In the genomic region with DNA sequence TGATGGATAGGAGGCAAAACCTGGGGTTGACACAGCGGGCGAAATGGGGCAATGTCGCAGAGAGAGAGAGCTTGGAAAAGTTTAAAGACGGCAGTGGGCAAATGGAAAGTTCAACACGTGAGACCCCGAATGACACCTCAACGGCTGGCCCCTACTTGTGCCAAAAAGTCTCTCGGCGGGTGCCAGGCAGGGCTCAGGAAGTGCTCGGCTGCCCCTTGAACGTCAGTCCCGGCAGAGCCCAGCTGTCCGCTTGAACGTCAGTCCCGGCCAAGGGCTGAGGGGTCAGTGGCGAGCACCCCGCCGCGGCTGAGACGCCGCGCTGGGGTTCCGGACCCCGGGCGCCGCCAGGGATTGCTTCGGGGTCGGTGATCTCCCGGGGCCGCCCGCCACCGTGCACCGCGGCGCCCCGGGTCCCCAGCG, we compare ENCODE assay signal across 8 cellular contexts. TPM values are rescaled to one million over a fixed set of nuclear protein-coding genes. Genes with fewer than 3 reads are reported as not detected.
A peak's percentile ranks its signal among the peaks of the same experiment; 100 is the strongest.
DNase-seq lines count a peak whose midpoint lies in the region; ATAC-seq and TF ChIP-seq lines count a peak whose summit lies in the region.

No MANE protein-coding gene starts in this region.

- no peak overlapping the region; the same call in 1 of the 2 replicates for H2BK20ac ChIP-seq in IMR-90 (ENCODE audit: low read depth, low read length)

- H3K27me3 Mint-ChIP-seq in activated naive CD8-positive, alpha-beta T cell treated with anti-CD3 and anti-CD28 coated beads, Interleukin-2, amount 50 U/mL, for 24 hours, result no peaks in the 10 kb centered on the region

- WGBS in IMR-90 (ENCODE audit: extremely low coverage in 2 of 2, insufficient read length in 1 of 2), 2 experiments, result 1% methylated on average over 33 of the region's 37 CpGs; no CpG with 5 or more reads in 1 of the 2 experiments

- CTCF ChIA-PET in IMR-90 (lab: Yijun Ruan, JAX), result interaction anchor here (0.7 kb wide), 1 partner anchor 1315 kb away, joined by 3 read pairs; no protein-coding TSS in a partner anchor

- POLR2A ChIA-PET in IMR-90 (lab: Charles Lee; ENCODE audit: unreplicated experiment), result no interaction called here

- H2BK5ac ChIP-seq in IMR-90 (ENCODE audit: low read depth, low read length, poor library complexity, severe bottlenecking), result peak overlapping the region; percentile 73

- peak overlapping the region; percentile 53 for H3K14ac ChIP-seq in IMR-90 (replicated peaks; ENCODE audit: low read depth, low read length)

- H3K27me3 ChIP-seq in IMR-90 (ENCODE audit: control insufficient read depth, insufficient read depth, low read length), result no peaks in the 10 kb centered on the region

- intact Hi-C loops in IMR-90 (cut with micrococcal nuclease), result no loop called here
- intact Hi-C loops in left cardiac atrium (cut with DNase I), result no loop called here
- intact Hi-C loops in posterior cingulate gyrus (cut with DNase I), result loop anchor here (5.0 kb wide), 1 partner anchor 69 kb away; the partner anchor contains the start of genes ARL6IP5 and UBA3

- H3K4me3 Mint-ChIP-seq in activated naive CD8-positive, alpha-beta T cell treated with anti-CD3 and anti-CD28 coated beads, Interleukin-2, amount 50 U/mL, for 24 hours, result peak overlapping the region; percentile 81

- H2AK5ac ChIP-seq in IMR-90 (ENCODE audit: low read depth, low read length), result peak overlapping the region; percentile 73

- H3K36me3 ChIP-seq in IMR-90 (ENCODE audit: control insufficient read depth, insufficient read depth, low read length), result peaks cover 10% of the 10 kb centered on the region

- no peak overlapping the region; the same call in 1 of the 3 replicates for H2BK15ac ChIP-seq in IMR-90 (ENCODE audit: low read depth, low read length)

- H3K79me1 ChIP-seq in IMR-90 (ENCODE audit: low read depth in 1 of 2, low read length in 2 of 2), result peaks cover 9 to 50% of the 10 kb centered on the region in 2 experiments

- H3K56ac ChIP-seq in IMR-90 (ENCODE audit: extremely low read depth, insufficient read depth, low read length), result peak overlapping the region; percentile 81

- peaks cover 10% of the 10 kb centered on the region for H3K4me1 ChIP-seq in IMR-90 (ENCODE audit: control insufficient read depth, insufficient read depth, low read length)

- peak overlapping the region; percentile 66 for H3K4me3 ChIP-seq in IMR-90 (ENCODE audit: insufficient read depth, low read depth, low read length)

- H3K9me3 Mint-ChIP-seq in activated naive CD8-positive, alpha-beta T cell treated with anti-CD3 and anti-CD28 coated beads, Interleukin-2, amount 50 U/mL, for 24 hours, result no peaks in the 10 kb centered on the region

- ATAC-seq in GM21447 (IDR thresholded peaks at IDR 0.05; ENCODE audit: unreplicated experiment), result peak; percentile 37
- peak; percentile 37; the same call in 1 of the 2 replicates for ATAC-seq in IMR-90 (ENCODE audit: low read depth)
- ATAC-seq in activated naive CD8-positive, alpha-beta T cell treated with anti-CD3 and anti-CD28 coated beads, Interleukin-2, amount 50 U/mL, for 24 hours, result peak; percentile 24
- ATAC-seq in left cardiac atrium, result peak; percentile 57 to 74

- peak overlapping the region; percentile 83 for H2AK9ac ChIP-seq in IMR-90 (replicated peaks; ENCODE audit: low read depth, low read length, poor library complexity)

- H3K4me2 ChIP-seq in IMR-90 (ENCODE audit: low read depth, low read length), result peak overlapping the region; percentile 72

- peak overlapping the region; percentile 69 for H3K18ac ChIP-seq in IMR-90 (ENCODE audit: low read depth, low read length)

- H4K5ac ChIP-seq in IMR-90 (ENCODE audit: low read depth, low read length), result peak overlapping the region; percentile 19

- H4K8ac ChIP-seq in IMR-90 (ENCODE audit: low read depth in 2 of 2, low read length in 2 of 2), result peak overlapping the region; percentile 52 to 80

- in situ Hi-C loops in IMR-90 (cut with MboI; ENCODE audit: low sequenced_read_pairs), result no loop called here

- no peak for TF ChIP-seq RAD21 in IMR-90 (IDR thresholded peaks at IDR 0.05; ENCODE audit: low read length)

- TF ChIP-seq CTCF in GM10266 (IDR thresholded peaks at IDR 0.05; ENCODE audit: control insufficient read depth, insufficient read depth, low read depth, missing control alignments), result no peak
- no peak; the same call in 1 of the 2 replicates for TF ChIP-seq CTCF in IMR-90 (conservative IDR thresholded peaks at IDR 0.05; ENCODE audit: low read depth, low read length)

- BruUV-seq in IMR-90 (replicated peaks; lab: Mats Ljungman, UMichigan), result no TSS peak

- peak overlapping the region; percentile 84 for H3K23ac ChIP-seq in IMR-90 (ENCODE audit: low read depth, low read length)

- H3K36me3 Mint-ChIP-seq in activated naive CD8-positive, alpha-beta T cell treated with anti-CD3 and anti-CD28 coated beads, Interleukin-2, amount 50 U/mL, for 24 hours (ENCODE audit: low read depth), result peaks cover 9% of the 10 kb centered on the region

- dilution Hi-C loops in IMR-90 (cut with HindIII; ENCODE audit: low sequenced_read_pairs, unreplicated experiment), result no loop called here

- H3K9me3 ChIP-seq in IMR-90 (ENCODE audit: control insufficient read depth, insufficient read depth, low read length), result no peaks in the 10 kb centered on the region

- peak overlapping the region; percentile 66 for H3K9ac ChIP-seq in IMR-90 (ENCODE audit: low read depth, low read length)

- peaks cover 25% of the 10 kb centered on the region for H3K4me1 Mint-ChIP-seq in activated naive CD8-positive, alpha-beta T cell treated with anti-CD3 and anti-CD28 coated beads, Interleukin-2, amount 50 U/mL, for 24 hours

- DNase-seq in GM10266 (ENCODE audit: extremely low spot score) (peak; percentile 76), IMR-90 (peak; percentile 67), left cardiac atrium (peak; percentile 78), posterior cingulate gyrus (peak in 8 of 10 donors; percentile 9 to 83 (median 30)), DMS114 treated with DMSO at 0.1 percent for 48 hours (lab: John Stamatoyannopoulos, UW; ENCODE audit: unreplicated experiment) (no peak)
- peak; percentile 40 for DNase-seq in activated naive CD8-positive, alpha-beta T cell treated with anti-CD3 and anti-CD28 coated beads, Interleukin-2, amount 50 U/mL, for 24 hours
- DNase-seq in stimulated activated naive CD4-positive, alpha-beta T cell (lab: John Stamatoyannopoulos, UW), result no peak

- peak overlapping the region; percentile 30 for H2BK120ac ChIP-seq in IMR-90 (ENCODE audit: low read depth, low read length)

- peak overlapping the region; percentile 72 for H4K91ac ChIP-seq in IMR-90 (ENCODE audit: insufficient read depth, low read depth, low read length)

- peak overlapping the region; percentile 60 for H3K27ac Mint-ChIP-seq in activated naive CD8-positive, alpha-beta T cell treated with anti-CD3 and anti-CD28 coated beads, Interleukin-2, amount 50 U/mL, for 24 hours

- peak overlapping the region; percentile 93 for H3K27ac ChIP-seq in IMR-90 (ENCODE audit: insufficient read depth, low read length)

- peak overlapping the region; percentile 98 for H2AFZ ChIP-seq in IMR-90 (replicated peaks; ENCODE audit: low read length, poor library complexity)

- no peak; the same call in 1 of the 2 replicates for TF ChIP-seq POLR2A in IMR-90 (IDR thresholded peaks at IDR 0.05; ENCODE audit: low read depth, low read length)

- peaks cover 7% of the 10 kb centered on the region for H3K9me1 ChIP-seq in IMR-90 (ENCODE audit: insufficient read depth, low read length)

- H3K4ac ChIP-seq in IMR-90 (ENCODE audit: low read depth, low read length), result peak overlapping the region; percentile 73

- no peaks in the 10 kb centered on the region for H4K20me1 ChIP-seq in IMR-90 (ENCODE audit: insufficient read depth, low read length)

TF ChIP-seq in IMR-90, 13 proteins besides CTCF, POLR2A, EP300 and RAD21:
- peak; percentile 65 for TF ChIP-seq BHLHE40 (IDR thresholded peaks at IDR 0.05; ENCODE audit: low read depth, low read length)
- TF ChIP-seq RFX5 (IDR thresholded peaks at IDR 0.05; ENCODE audit: low read depth, low read length), result no peak

RNA-seq across cellular contexts. Expression of gene EOGT, which starts 0.6 kb away (rescaled TPM):
- total RNA-seq in IMR-90 (2012; rRNA removed) (35.6 and 41.2 TPM in 2 replicates), left cardiac atrium (10 to 100 TPM; 34.8 to 58.9 TPM)
- polyA plus RNA-seq in IMR-90 (2012; rRNA removed), result 9.7 and 12.3 TPM in 2 replicates
- polyA plus RNA-seq in IMR-90 (2012; cell fraction: cytosol; rRNA removed), result 2.9 and 3.7 TPM in 2 replicates
- polyA plus RNA-seq in IMR-90 (2012; cell fraction: nucleus; rRNA removed; ENCODE audit: low replicate concordance), result 6.5 and 30.8 TPM in 2 replicates

RNA-seq across cellular contexts. Expression of gene TMF1, which starts 39.3 kb away (rescaled TPM):
- 39.1 and 57.5 TPM in 2 replicates for total RNA-seq in IMR-90 (2012; rRNA removed)
- polyA plus RNA-seq in IMR-90 (2012; rRNA removed), result 9.5 and 12.4 TPM in 2 replicates
- polyA plus RNA-seq in IMR-90 (2012; cell fraction: cytosol; rRNA removed), result 1.9 and 2.2 TPM in 2 replicates
- polyA plus RNA-seq in IMR-90 (2012; cell fraction: nucleus; rRNA removed; ENCODE audit: low replicate concordance), result 3.2 and 16.3 TPM in 2 replicates
- 10 to 100 TPM; 21.4 to 29.6 TPM for total RNA-seq in left cardiac atrium

Comparison
In these comparisons a context has a peak if more than half of its experiments do, and no peak if none do; other contexts are left out.
1. DNase-seq: peak in GM10266 (single experiment), IMR-90 (single experiment), activated naive CD8-positive, alpha-beta T cell treated with anti-CD3 and anti-CD28 coated beads, Interleukin-2, amount 50 U/mL, for 24 hours (single experiment), left cardiac atrium (single experiment) and posterior cingulate gyrus (8 of 10); none in DMS114 treated with DMSO at 0.1 percent for 48 hours (single experiment) and stimulated activated naive CD4-positive, alpha-beta T cell (0 of 6).
2. Peak in every context shown above with its lines, with median percentiles within 50 percentile points of each other: ATAC-seq.